8 cellular contexts compared by ENCODE assay signal in the genomic region with DNA sequence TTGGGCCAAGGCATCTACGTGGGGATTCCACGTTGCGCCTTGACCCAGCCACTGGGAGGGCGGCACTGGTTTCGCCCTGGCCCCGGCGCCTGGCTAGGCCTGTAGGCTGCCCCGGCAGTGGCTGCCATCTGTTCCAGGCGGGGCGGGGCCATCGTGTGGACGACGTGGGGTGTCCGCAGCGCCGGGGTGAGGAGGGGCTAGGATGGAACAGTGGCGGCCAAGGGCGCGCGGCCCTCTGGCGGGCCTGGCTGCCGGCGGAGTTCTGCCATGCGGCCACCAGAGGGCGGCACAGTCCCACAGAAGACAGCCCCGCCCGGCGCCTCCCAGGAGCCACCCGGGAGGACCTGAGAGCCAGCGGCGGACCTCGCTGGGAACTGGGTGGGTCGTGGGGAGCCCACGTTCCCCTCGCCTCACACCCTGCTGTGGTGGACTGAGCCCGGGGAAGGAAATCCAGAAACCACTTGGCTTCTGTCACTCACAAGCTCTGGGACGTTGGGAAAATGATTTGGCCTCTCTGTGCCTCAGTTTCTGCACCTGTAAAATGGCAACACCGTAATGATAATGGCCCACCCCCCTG.
DNase-seq lines count a peak whose midpoint lies in the region; ATAC-seq lines count a peak whose summit lies in the region.

No MANE protein-coding gene starts in this region.

- no peak for ATAC-seq in HG02970 (IDR thresholded peaks at IDR 0.05; ENCODE audit: low FRiP score, unreplicated experiment)

- peak; percentile 87 for DNase-seq in AG08395 (ENCODE audit: low spot score)
- DNase-seq in GM19240 (ENCODE audit: insufficient read length, low spot score) = peak; percentile 66
- peak; percentile 87 for DNase-seq in NCI-H2227 (lab: John Stamatoyannopoulos, UW; ENCODE audit: unreplicated experiment)
- DNase-seq in activated CD4-positive, alpha-beta T cell treated with anti-CD3 and anti-CD28 coated beads for 1 hour = peak; percentile 61
- peak; percentile 61 for DNase-seq in central memory CD4-positive, alpha-beta T cell
- peak; percentile 59 for DNase-seq in kidney tubule cell (ENCODE audit: low spot score)
- peak; percentile 82 for DNase-seq in stimulated activated CD4-positive, alpha-beta T cell treated with anti-CD3 and anti-CD28 coated beads, Interleukin-4, amount 100 ng/mL, for 1 hour
